In the genomic region with DNA sequence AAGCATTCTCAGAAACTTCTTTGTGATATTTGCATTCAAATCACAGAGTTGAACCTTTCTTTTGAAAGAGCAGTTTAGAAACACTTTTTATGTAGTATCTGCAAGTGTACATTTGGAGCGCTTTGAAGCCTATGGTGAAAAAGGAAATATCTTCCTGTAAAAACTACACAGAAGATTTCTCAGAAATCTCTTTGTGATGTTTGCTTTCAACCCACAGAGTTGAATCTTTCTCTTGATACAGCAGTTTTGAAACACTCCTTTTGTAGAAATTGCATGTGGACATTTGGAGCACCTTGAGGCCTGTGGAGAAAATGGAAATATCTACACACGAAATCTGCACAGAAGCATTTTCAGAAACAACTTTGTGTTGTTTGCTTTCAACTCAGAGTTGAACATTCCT, we compare ENCODE assay signal across 19 cellular contexts.
"Had no signal": no experiment of that assay in that cellular context is flagged by ENCODE, and none has a peak within 500 bp of the region (broad histone marks: within the 10 kb centered on the region; RNA-seq: fewer than 3 reads in every experiment).

No MANE protein-coding gene starts in this region.

- H3K4me3 Mint-ChIP-seq: naive B cell had no signal

- H3K27ac ChIP-seq: ascending aorta, breast epithelium, left lung, pancreas, stomach, testis, upper lobe of left lung had no signal

- H3K4me1 Mint-ChIP-seq: naive B cell had no signal

- H3K9me3 ChIP-seq: ascending aorta, breast epithelium, pancreas, stomach, testis had no signal

- DNase-seq: cerebellar nuclear complex; effector CD8-positive, alpha-beta T cell; foreskin fibroblast; glutamatergic neuron; hypothalamus; kidney; left lung; mammary epithelial cell; naive B cell; pancreas; retina; stimulated activated CD4-positive, alpha-beta T cell treated with anti-CD3 and anti-CD28 coated beads, Interleukin-12 subunit alpha, Interleukin-12 subunit beta, amount 100 ng/mL, for 4 hours; stimulated activated CD4-positive, alpha-beta T cell treated with anti-CD3 and anti-CD28 coated beads, Interleukin-2, amount 100 ng/mL, for 24 hours; stomach; testis; upper lobe of left lung had no signal

- ATAC-seq: activated CD4-positive, CD25-positive, alpha-beta regulatory T cell treated with anti-CD3 and anti-CD28 coated beads, Interleukin-2, amount 50 U/mL, for 24 hours; left lung; pancreas had no signal

- H3K36me3 ChIP-seq: ascending aorta, breast epithelium, left lung, pancreas, stomach, upper lobe of left lung had no signal

- H3K27ac Mint-ChIP-seq: naive B cell had no signal

- H3K36me3 Mint-ChIP-seq: naive B cell had no signal

- H3K27me3 Mint-ChIP-seq: naive B cell had no signal
